13 cellular contexts compared by ENCODE assay signal in genomic region chr6:2376429-2377355, GRCh38.
DNase-seq lines count a peak whose midpoint lies in the region; ATAC-seq and TF ChIP-seq lines count a peak whose summit lies in the region.
"Had no signal": no experiment of that assay in that cellular context is flagged by ENCODE, and none has a peak within 500 bp of the region (broad histone marks: within the 10 kb centered on the region; RNA-seq: fewer than 3 reads in every experiment).

No MANE protein-coding gene starts in this region.

- H3K27me3 ChIP-seq in foreskin keratinocyte, result no peaks in the 10 kb centered on the region
- no peaks in the 10 kb centered on the region for H3K27me3 ChIP-seq in aorta (ENCODE audit: control insufficient read depth in 1 of 2, insufficient read depth in 2 of 2, low read length in 1 of 2)
- H3K27me3 ChIP-seq: dorsolateral prefrontal cortex had no signal

- TF ChIP-seq CTCF in foreskin keratinocyte (conservative IDR thresholded peaks at IDR 0.05), result no peak

- H3K27ac ChIP-seq in foreskin keratinocyte (no peak overlapping the region), aorta (ENCODE audit: low read depth in 1 of 2, low read length in 2 of 2) (peak overlapping the region; percentile 1 to 9)
- H3K27ac ChIP-seq: 22Rv1, dorsolateral prefrontal cortex had no signal

- H3K36me3 ChIP-seq in aorta (ENCODE audit: control insufficient read depth in 1 of 2, insufficient read depth in 2 of 2, low read length in 1 of 2), result no peaks in the 10 kb centered on the region

- H3K4me3 ChIP-seq in aorta (ENCODE audit: low read length in 2 of 2), result no peak overlapping the region
- H3K4me3 ChIP-seq: dorsolateral prefrontal cortex had no signal

- intact Hi-C loops in aorta (cut with DNase I), result no loop called here

- peak; percentile 10 for DNase-seq in DMS153 treated with DMSO at 0.1 percent for 48 hours (lab: John Stamatoyannopoulos, UW; ENCODE audit: unreplicated experiment)
- DNase-seq in DMS153 (lab: John Stamatoyannopoulos, UW), result no peak
- DNase-seq in T1000 (lab: John Stamatoyannopoulos, UW), result peak; percentile 67
- DNase-seq in foreskin keratinocyte, result no peak
- DNase-seq in aorta, result peak in 1 of 2 donors; percentile 52
- DNase-seq in NCI-H2171 treated with DMSO at 0.1 percent for 48 hours (lab: John Stamatoyannopoulos, UW), result no peak
- DNase-seq: activated CD4-positive, alpha-beta T cell treated with anti-CD3 and anti-CD28 coated beads, Interleukin-2, amount 50 U/mL, for 1 hour; activated naive CD4-positive, alpha-beta T cell treated with anti-CD3 and anti-CD28 coated beads for 36 hours; right cardiac atrium had no signal

- H3K4me1 ChIP-seq in foreskin keratinocyte (peaks cover 12% of the 10 kb centered on the region), aorta (ENCODE audit: control insufficient read depth in 1 of 2, insufficient read depth in 2 of 2, low read length in 2 of 2) (no peaks in the 10 kb centered on the region)

- WGBS in aorta, 2 donors, result 42 to 43% methylated on average over 19 of the region's 19 CpGs

- no peaks in the 10 kb centered on the region for H3K9me3 ChIP-seq in aorta (ENCODE audit: control insufficient read depth, low read length)

- peak; percentile 18 for ATAC-seq in foreskin keratinocyte
- peak; percentile 56 for ATAC-seq in aorta (ENCODE audit: low FRiP score)
- ATAC-seq in GM19023 (IDR thresholded peaks at IDR 0.05; ENCODE audit: unreplicated experiment), result no peak
- no peak for ATAC-seq in HG03095 (IDR thresholded peaks at IDR 0.05; ENCODE audit: unreplicated experiment)
- ATAC-seq: right cardiac atrium had no signal

Comparison
In these comparisons a context has a peak if more than half of its experiments do, and no peak if none do; other contexts are left out.
1. DNase-seq: peak in DMS153 treated with DMSO at 0.1 percent for 48 hours (single experiment) and T1000 (single experiment); none in DMS153 (single experiment), foreskin keratinocyte (0 of 2) and NCI-H2171 treated with DMSO at 0.1 percent for 48 hours (single experiment).
2. ATAC-seq: peak in foreskin keratinocyte (single experiment) and aorta (single experiment); none in GM19023 (single experiment) and HG03095 (single experiment).